Comparison of ENCODE assay signal across 8 cellular contexts in genomic region chr9:107243757-107244156, GRCh38. TPM values are rescaled to one million over a fixed set of nuclear protein-coding genes. Genes with fewer than 3 reads are reported as not detected.
DNase-seq lines count a peak whose midpoint lies in the region; ATAC-seq, FAIRE-seq and TF ChIP-seq lines count a peak whose summit lies in the region.

No MANE protein-coding gene starts in this region.

- no peaks in the 10 kb centered on the region for H3F3A ChIP-seq in PC-3 (ENCODE audit: low read length, unreplicated experiment)

- CTCF ChIA-PET in PC-3 (lab: Charles Lee), result no interaction called here

- DNase-seq in PC-3 (peak; percentile 96), D721Med (ENCODE audit: insufficient read length, low spot score) (no peak)
- no peak for DNase-seq in effector memory CD8-positive, alpha-beta T cell
- DNase-seq in stimulated activated CD4-positive, alpha-beta T cell treated with anti-CD3 and anti-CD28 coated beads, Interleukin-4, amount 100 ng/mL, for 24 hours, result peak; percentile 64

- H3K9me3 Mint-ChIP-seq in effector memory CD8-positive, alpha-beta T cell, result no peaks in the 10 kb centered on the region

- peaks cover 38% of the 10 kb centered on the region for H3K4me1 ChIP-seq in PC-3 (ENCODE audit: insufficient read depth, low read length)

- intact Hi-C loops in PC-3 (cut with micrococcal nuclease), result loop anchor here (1.0 kb wide), 1 partner anchor 40 kb away; the partner anchor contains the start of gene RAD23B

- H3K27ac Mint-ChIP-seq in effector memory CD8-positive, alpha-beta T cell, result peak overlapping the region in 1 of 2 donors; percentile 9

- H3K4me1 Mint-ChIP-seq in effector memory CD8-positive, alpha-beta T cell (ENCODE audit: low read depth in 2 of 2), result peaks cover 7 to 15% of the 10 kb centered on the region in 2 donors

- ATAC-seq in GM18508 (IDR thresholded peaks at IDR 0.05; ENCODE audit: insufficient read depth, unreplicated experiment) (peak; percentile 69), HG02798 (IDR thresholded peaks at IDR 0.05; ENCODE audit: poor library complexity, unreplicated experiment) (peak; percentile 83), PC-3 (peak; percentile 82), GM18519 (IDR thresholded peaks at IDR 0.05; ENCODE audit: low FRiP score, unreplicated experiment) (no peak), HG03520 (IDR thresholded peaks at IDR 0.05; ENCODE audit: unreplicated experiment) (no peak)
- ATAC-seq in effector memory CD8-positive, alpha-beta T cell (replicated peaks), result peak; percentile 36

- TF ChIP-seq CTCF in PC-3 (conservative IDR thresholded peaks at IDR 0.05; ENCODE audit: low read depth, low read length) (no peak), D721Med (IDR thresholded peaks at IDR 0.05; ENCODE audit: insufficient read depth, missing control alignments) (no peak)

- H3K4me3 ChIP-seq in PC-3 (ENCODE audit: low read length), result peak overlapping the region; percentile 12; the same call in 1 of the 2 replicates

- no peak overlapping the region for H3K4me3 Mint-ChIP-seq in effector memory CD8-positive, alpha-beta T cell

- no peaks in the 10 kb centered on the region for H3K27me3 ChIP-seq in PC-3 (ENCODE audit: low read length)

- H3K9me2 ChIP-seq in PC-3 (replicated peaks; ENCODE audit: low read length), result no peaks in the 10 kb centered on the region

- H3K9ac ChIP-seq in PC-3 (ENCODE audit: low read length), result peak overlapping the region; percentile 22; the same call in 1 of the 2 replicates

- H3K9me3 ChIP-seq in PC-3 (ENCODE audit: low read length), result no peaks in the 10 kb centered on the region

- no peak overlapping the region; the same call in 1 of the 2 replicates for H2AFZ ChIP-seq in PC-3 (ENCODE audit: low read length)

- no peaks in the 10 kb centered on the region for H4K20me1 ChIP-seq in PC-3 (ENCODE audit: low read length)

- no peak for FAIRE-seq in D721Med (lab: Jason Lieb, UNC)

- POLR2A ChIA-PET in PC-3 (lab: Charles Lee; ENCODE audit: unreplicated experiment), result no interaction called here

- H3K27me3 Mint-ChIP-seq in effector memory CD8-positive, alpha-beta T cell, result peaks cover 0 to 2% of the 10 kb centered on the region in 2 donors

- H3K79me2 ChIP-seq in PC-3 (ENCODE audit: low read length), result no peaks in the 10 kb centered on the region

- H3K27ac ChIP-seq in PC-3 (ENCODE audit: low read length), result peak overlapping the region; percentile 87

- BruUV-seq in PC-3 (replicated peaks; lab: Mats Ljungman, UMichigan), result no TSS peak

- no peaks in the 10 kb centered on the region for H3K36me3 Mint-ChIP-seq in effector memory CD8-positive, alpha-beta T cell (ENCODE audit: insufficient read depth)

- H3K4me2 ChIP-seq in PC-3 (ENCODE audit: low read length), result peak overlapping the region; percentile 71

- no peaks in the 10 kb centered on the region for H3K36me3 ChIP-seq in PC-3 (ENCODE audit: low read depth, low read length)

RNA-seq across cellular contexts. Expression of gene RAD23B, which starts 39.3 kb away (rescaled TPM):
- 67.9 and 74.6 TPM in 2 replicates for total RNA-seq in PC-3 (2014; rRNA removed)

Comparison
In these comparisons a context has a peak if more than half of its experiments do, and no peak if none do; other contexts are left out.
1. ATAC-seq: peak in GM18508 (single experiment), HG02798 (single experiment), PC-3 (single experiment) and effector memory CD8-positive, alpha-beta T cell (single experiment); none in GM18519 (single experiment) and HG03520 (single experiment).
2. DNase-seq: peak in PC-3 (single experiment) and stimulated activated CD4-positive, alpha-beta T cell treated with anti-CD3 and anti-CD28 coated beads, Interleukin-4, amount 100 ng/mL, for 24 hours (single experiment); none in effector memory CD8-positive, alpha-beta T cell (0 of 3) and D721Med (single experiment).